11 cellular contexts compared by ENCODE assay signal in the genomic region with DNA sequence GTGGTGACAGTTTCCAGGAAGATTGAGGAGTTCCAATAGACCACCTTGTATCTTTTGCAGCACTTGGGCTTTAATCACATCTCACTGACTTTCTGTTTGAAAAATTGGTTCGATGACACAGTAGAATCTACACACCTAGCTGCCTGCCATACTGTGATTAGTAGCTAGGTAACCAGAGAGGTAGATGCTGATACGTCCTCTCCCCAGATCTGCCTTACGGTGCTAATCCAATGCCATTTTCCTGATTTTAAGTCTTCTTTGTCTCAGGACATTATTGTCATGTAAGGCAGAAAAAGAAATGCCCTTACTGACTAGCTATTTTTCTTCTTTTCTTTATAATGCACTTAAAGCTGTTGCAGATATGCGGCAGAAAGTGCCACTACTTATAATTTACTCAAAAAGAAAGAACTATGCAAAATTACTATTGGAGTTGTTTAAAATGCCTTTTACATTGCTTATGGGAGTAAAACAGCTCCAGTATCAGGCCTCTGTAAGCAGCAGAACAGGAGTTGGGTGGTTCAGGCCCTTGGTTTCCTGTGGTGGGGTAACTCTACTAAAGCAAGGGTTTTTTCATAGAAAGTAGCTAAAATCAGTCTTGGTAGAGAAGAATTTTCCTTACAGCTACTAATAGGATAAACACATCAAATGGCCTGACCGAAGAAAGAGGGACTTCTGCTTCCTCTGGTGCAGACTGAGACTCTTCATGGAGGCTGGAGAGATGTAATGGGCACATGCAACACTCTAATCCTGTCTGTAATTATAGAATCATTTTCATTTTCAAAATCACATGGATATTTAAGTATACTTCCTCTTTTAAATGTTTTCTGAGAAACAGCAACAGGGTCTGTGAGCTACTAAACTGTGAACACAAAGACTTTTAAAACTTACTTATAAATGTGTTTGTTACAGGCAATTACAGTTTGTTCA.
DNase-seq lines count a peak whose midpoint lies in the region; ATAC-seq and TF ChIP-seq lines count a peak whose summit lies in the region.
"Had no signal": no experiment of that assay in that cellular context is flagged by ENCODE, and none has a peak within 500 bp of the region (broad histone marks: within the 10 kb centered on the region; RNA-seq: fewer than 3 reads in every experiment).

No MANE protein-coding gene starts in this region.

- peaks cover 48% of the 10 kb centered on the region for H3K4me1 Mint-ChIP-seq in activated naive CD8-positive, alpha-beta T cell treated with anti-CD3 and anti-CD28 coated beads, Interleukin-2, amount 50 U/mL, for 24 hours

- H3K36me3 ChIP-seq in lower lobe of right lung = no peaks in the 10 kb centered on the region
- H3K36me3 ChIP-seq: Peyer's patch, thoracic aorta had no signal

- H3K27me3 Mint-ChIP-seq in activated naive CD8-positive, alpha-beta T cell treated with anti-CD3 and anti-CD28 coated beads, Interleukin-2, amount 50 U/mL, for 24 hours = no peaks in the 10 kb centered on the region

- no peaks in the 10 kb centered on the region for H3K9me3 Mint-ChIP-seq in activated naive CD8-positive, alpha-beta T cell treated with anti-CD3 and anti-CD28 coated beads, Interleukin-2, amount 50 U/mL, for 24 hours

- peak; percentile 28 for DNase-seq in GF-D8 (lab: John Stamatoyannopoulos, UW)
- no peak for DNase-seq in activated naive CD8-positive, alpha-beta T cell treated with anti-CD3 and anti-CD28 coated beads, Interleukin-2, amount 50 U/mL, for 24 hours
- no peak for DNase-seq in NCI-H2081 (lab: John Stamatoyannopoulos, UW)
- no peak for DNase-seq in lower lobe of right lung
- DNase-seq in occipital lobe (lab: John Stamatoyannopoulos, UW) = no peak
- DNase-seq: hypothalamus had no signal

- H3K4me3 Mint-ChIP-seq in activated naive CD8-positive, alpha-beta T cell treated with anti-CD3 and anti-CD28 coated beads, Interleukin-2, amount 50 U/mL, for 24 hours = no peak overlapping the region

- no peak overlapping the region for H3K27ac ChIP-seq in lower lobe of right lung
- H3K27ac ChIP-seq: thoracic aorta had no signal

- peak overlapping the region; percentile 72 for H3K27ac Mint-ChIP-seq in activated naive CD8-positive, alpha-beta T cell treated with anti-CD3 and anti-CD28 coated beads, Interleukin-2, amount 50 U/mL, for 24 hours

- peaks cover 6% of the 10 kb centered on the region for H3K4me1 ChIP-seq in lower lobe of right lung

- H3K27me3 ChIP-seq in lower lobe of right lung (ENCODE audit: low read depth) = no peaks in the 10 kb centered on the region
- H3K27me3 ChIP-seq: Peyer's patch had no signal

- intact Hi-C loops in lower lobe of right lung (cut with DNase I) = no loop called here

- peaks cover 14% of the 10 kb centered on the region for H3K36me3 Mint-ChIP-seq in activated naive CD8-positive, alpha-beta T cell treated with anti-CD3 and anti-CD28 coated beads, Interleukin-2, amount 50 U/mL, for 24 hours (ENCODE audit: low read depth)

- no peak for TF ChIP-seq CTCF in lower lobe of right lung (IDR thresholded peaks at IDR 0.05)

- peak; percentile 45 for ATAC-seq in GM21367 (IDR thresholded peaks at IDR 0.05; ENCODE audit: unreplicated experiment)
- peak; percentile 51 for ATAC-seq in HG03521 (IDR thresholded peaks at IDR 0.05; ENCODE audit: unreplicated experiment)
- no peak for ATAC-seq in activated naive CD8-positive, alpha-beta T cell treated with anti-CD3 and anti-CD28 coated beads, Interleukin-2, amount 50 U/mL, for 24 hours
- ATAC-seq in lower lobe of right lung = no peak
- ATAC-seq in HG03045 (IDR thresholded peaks at IDR 0.05; ENCODE audit: unreplicated experiment) = no peak

- H3K9me3 ChIP-seq in lower lobe of right lung = no peaks in the 10 kb centered on the region
- H3K9me3 ChIP-seq: Peyer's patch, thoracic aorta had no signal

- H3K4me3 ChIP-seq in lower lobe of right lung = no peak overlapping the region
- H3K4me3 ChIP-seq: Peyer's patch, thoracic aorta had no signal

Comparison
In these comparisons a context has a peak if more than half of its experiments do, and no peak if none do; other contexts are left out.
1. ATAC-seq: peak in GM21367 (single experiment) and HG03521 (single experiment); none in activated naive CD8-positive, alpha-beta T cell treated with anti-CD3 and anti-CD28 coated beads, Interleukin-2, amount 50 U/mL, for 24 hours (single experiment), lower lobe of right lung (0 of 2) and HG03045 (single experiment).